ENCODE assay signal across 22 cellular contexts in the genomic region with DNA sequence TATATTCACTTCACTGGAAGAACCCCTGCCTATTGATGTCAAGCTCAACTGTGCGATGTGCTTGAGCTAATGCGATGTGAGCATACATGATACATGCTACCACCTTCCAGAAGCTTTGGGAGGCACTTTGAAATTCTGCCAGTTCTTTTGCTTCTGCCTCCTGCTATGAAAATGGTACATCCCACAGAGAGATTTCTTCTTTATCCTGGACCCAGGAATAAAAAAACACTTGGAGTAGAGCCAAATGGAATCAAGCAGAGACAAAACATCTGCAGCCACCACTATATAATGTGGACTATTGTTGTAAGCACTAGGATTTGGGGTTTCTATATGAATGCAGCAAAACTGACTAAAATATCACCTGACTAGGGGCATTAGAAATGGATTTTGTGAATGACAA.
"Had no signal": no experiment of that assay in that cellular context is flagged by ENCODE, and none has a peak within 500 bp of the region (broad histone marks: within the 10 kb centered on the region; RNA-seq: fewer than 3 reads in every experiment).

No MANE protein-coding gene starts in this region.

- H3K4me3 ChIP-seq: body of pancreas, coronary artery, hepatocyte, left ventricle myocardium inferior, mucosa of descending colon, right atrium auricular region, thyroid gland, uterus had no signal

- H3K36me3 ChIP-seq: left ventricle myocardium inferior, right atrium auricular region, thyroid gland, uterus had no signal

- H3K4me1 ChIP-seq: thyroid gland, uterus had no signal

- H3K27me3 Mint-ChIP-seq: progenitor cell of endocrine pancreas had no signal

- DNase-seq: activated CD4-positive, alpha-beta T cell treated with anti-CD3 and anti-CD28 coated beads for 4 hours; activated CD8-positive, alpha-beta T cell treated with anti-CD3 and anti-CD28 coated beads for 36 hours; activated effector memory CD4-positive, alpha-beta T cell treated with anti-CD3 and anti-CD28 coated beads, Interleukin-2, amount 50 U/mL, for 16 hours; activated T-cell treated with anti-CD3 and anti-CD28 coated beads, Interleukin-2, amount 50 U/mL, for 48 hours; body of pancreas; central memory CD4-positive, alpha-beta T cell; left ventricle myocardium inferior; mucosa of descending colon; naive thymus-derived CD8-positive, alpha-beta T cell; stimulated activated CD4-positive, alpha-beta T cell treated with anti-CD3 and anti-CD28 coated beads, Interleukin-15, amount 100 ng/mL, for 24 hours; stimulated activated CD4-positive, alpha-beta T cell treated with anti-CD3 and anti-CD28 coated beads, Interleukin-4, amount 100 ng/mL, for 1 hour; stimulated activated naive B cell treated with anti-CD40 and anti-IgM and Interleukin-4, amounts not matched to agents 10 μg/mL and 1 μg/mL and 100 μg/mL, for 72 hours; thyroid gland; uterus had no signal

- H3K27me3 ChIP-seq: body of pancreas, hepatocyte, right atrium auricular region, thyroid gland, uterus had no signal

- ATAC-seq: activated CD8-positive, alpha-beta T cell treated with anti-CD3 and anti-CD28 coated beads for 36 hours; activated naive CD4-positive, alpha-beta T cell treated with anti-CD3 and anti-CD28 coated beads, Interleukin-2, amount 50 U/mL, for 72 hours; body of pancreas; esophagus mucosa; mucosa of descending colon; naive thymus-derived CD8-positive, alpha-beta T cell; stimulated activated naive B cell treated with anti-CD40 and anti-IgM and Interleukin-4, amounts not matched to agents 10 μg/mL and 1 μg/mL and 100 μg/mL, for 72 hours; WTC11 had no signal

- H3K79me2 ChIP-seq: hepatocyte had no signal

- H3K27ac Mint-ChIP-seq: activated CD8-positive, alpha-beta T cell treated with anti-CD3 and anti-CD28 coated beads for 36 hours; activated naive CD4-positive, alpha-beta T cell treated with anti-CD3 and anti-CD28 coated beads, Interleukin-2, amount 50 U/mL, for 72 hours; memory B cell; naive thymus-derived CD8-positive, alpha-beta T cell; progenitor cell of endocrine pancreas; stimulated activated naive B cell treated with anti-CD40 and anti-IgM and Interleukin-4, amounts not matched to agents 10 μg/mL and 1 μg/mL and 100 μg/mL, for 72 hours; WTC11 had no signal

- H3K27ac ChIP-seq: body of pancreas, coronary artery, hepatocyte, left ventricle myocardium inferior, right atrium auricular region, thyroid gland, uterus had no signal

- H2AFZ ChIP-seq: hepatocyte had no signal

- H3K9me3 Mint-ChIP-seq: activated CD8-positive, alpha-beta T cell treated with anti-CD3 and anti-CD28 coated beads for 36 hours had no signal

- H3K4me2 ChIP-seq: hepatocyte had no signal

- H3K4me1 Mint-ChIP-seq: memory B cell; naive thymus-derived CD8-positive, alpha-beta T cell; stimulated activated naive B cell treated with anti-CD40 and anti-IgM and Interleukin-4, amounts not matched to agents 10 μg/mL and 1 μg/mL and 100 μg/mL, for 72 hours had no signal

- H3K9me3 ChIP-seq: body of pancreas, mucosa of descending colon, right atrium auricular region, thyroid gland, uterus had no signal

- H3K36me3 Mint-ChIP-seq: activated naive CD4-positive, alpha-beta T cell treated with anti-CD3 and anti-CD28 coated beads, Interleukin-2, amount 50 U/mL, for 72 hours; stimulated activated naive B cell treated with anti-CD40 and anti-IgM and Interleukin-4, amounts not matched to agents 10 μg/mL and 1 μg/mL and 100 μg/mL, for 72 hours had no signal

- H3K4me3 Mint-ChIP-seq: activated CD8-positive, alpha-beta T cell treated with anti-CD3 and anti-CD28 coated beads for 36 hours; memory B cell; naive thymus-derived CD8-positive, alpha-beta T cell; stimulated activated naive B cell treated with anti-CD40 and anti-IgM and Interleukin-4, amounts not matched to agents 10 μg/mL and 1 μg/mL and 100 μg/mL, for 72 hours; WTC11 had no signal
